In genomic region chr2:163592954-163593622, GRCh38 we compare ENCODE assay signal across 21 cellular contexts.
A peak's percentile ranks its signal among the peaks of the same experiment; 100 is the strongest.
DNase-seq lines count a peak whose midpoint lies in the region; TF ChIP-seq lines count a peak whose summit lies in the region.
"Had no signal": no experiment of that assay in that cellular context is flagged by ENCODE, and none has a peak within 500 bp of the region (broad histone marks: within the 10 kb centered on the region; RNA-seq: fewer than 3 reads in every experiment).

No MANE protein-coding gene starts in this region.

- H3K9me3 Mint-ChIP-seq in brain (no peaks in the 10 kb centered on the region), neural progenitor cell (no peaks in the 10 kb centered on the region)
- H3K9me3 Mint-ChIP-seq: CD4-positive, alpha-beta T cell had no signal

- DNase-seq in NCI-H748 (lab: John Stamatoyannopoulos, UW; ENCODE audit: unreplicated experiment) (peak; percentile 26), NCI-H748 treated with DMSO at 0.1 percent for 48 hours (lab: John Stamatoyannopoulos, UW) (no peak), NCI-H526 (lab: John Stamatoyannopoulos, UW) (peak; percentile 30 to 61), neural progenitor cell (ENCODE audit: low spot score) (peak; percentile 12), NCI-H187 treated with DMSO at 0.1 percent for 48 hours (lab: John Stamatoyannopoulos, UW) (no peak), GM10248 (ENCODE audit: extremely low spot score) (no peak)
- no peak for DNase-seq in activated CD4-positive, alpha-beta T cell treated with anti-CD3 and anti-CD28 coated beads, Interleukin-2, amount 50 U/mL, for 1 hour
- DNase-seq: ACHN; CD4-positive, alpha-beta T cell; COR-L47; DMS 273 treated with DMSO at 0.1 percent for 48 hours; DMS79 treated with DMSO at 0.1 percent for 48 hours; MG63; NCI-H1436; NCI-H1930; NCI-H226; NCI-H510A treated with DMSO at 0.1 percent for 48 hours; Peyer's patch had no signal

- H4K20me1 ChIP-seq in neural progenitor cell (ENCODE audit: low read depth), result no peaks in the 10 kb centered on the region
- H4K20me1 ChIP-seq: BLaER1 had no signal

- CTCF ChIA-PET in GM10248 (lab: Yijun Ruan, JAX), result interaction anchor here (1.1 to 3.1 kb wide), 4 partner anchors 9 to 34 kb away, joined by 3 to 13 read pairs (median 4); no protein-coding TSS in a partner anchor

- peak overlapping the region; percentile 30 for H3K4me2 ChIP-seq in neural progenitor cell
- H3K4me2 ChIP-seq: BLaER1 had no signal

- H3K4me3 Mint-ChIP-seq in brain, result peak overlapping the region in 1 of 5 experiments; percentile 10
- no peak overlapping the region for H3K4me3 Mint-ChIP-seq in neural progenitor cell
- H3K4me3 Mint-ChIP-seq: CD4-positive, alpha-beta T cell had no signal

- H3K36me3 Mint-ChIP-seq in brain, result no peaks in the 10 kb centered on the region
- H3K36me3 Mint-ChIP-seq in neural progenitor cell, result no peaks in the 10 kb centered on the region

- H3K79me2 ChIP-seq in neural progenitor cell (ENCODE audit: low read depth), result no peaks in the 10 kb centered on the region

- H3F3A ChIP-seq in neural progenitor cell (ENCODE audit: low read depth), result peaks cover 22% of the 10 kb centered on the region

- peak overlapping the region; percentile 41 for H3K27ac ChIP-seq in neural progenitor cell
- H3K27ac ChIP-seq: 22Rv1, BLaER1, Peyer's patch had no signal

- no peak overlapping the region for H3K4me3 ChIP-seq in neural progenitor cell
- H3K4me3 ChIP-seq: BLaER1, MG63, Peyer's patch had no signal

- H3K9me3 ChIP-seq in neural progenitor cell (ENCODE audit: low read depth), result no peaks in the 10 kb centered on the region
- H3K9me3 ChIP-seq: BLaER1, MG63, Peyer's patch had no signal

- no peak overlapping the region for H3K9ac ChIP-seq in neural progenitor cell
- H3K9ac ChIP-seq: BLaER1 had no signal

- H3K27ac Mint-ChIP-seq in brain, result peak overlapping the region; percentile 31 to 95 (median 74)
- H3K27ac Mint-ChIP-seq in neural progenitor cell, result peak overlapping the region; percentile 34
- H3K27ac Mint-ChIP-seq: CD4-positive, alpha-beta T cell had no signal

- TF ChIP-seq CTCF in brain (conservative IDR thresholded peaks at IDR 0.05) (no peak), neural progenitor cell (IDR thresholded peaks at IDR 0.05) (no peak), GM10248 (IDR thresholded peaks at IDR 0.05; ENCODE audit: control extremely low read depth, extremely low read depth, low read depth, missing control alignments) (no peak)

- H3K4me1 ChIP-seq in neural progenitor cell, result peaks cover 39% of the 10 kb centered on the region
- H3K4me1 ChIP-seq: BLaER1, Peyer's patch had no signal

- H2AFZ ChIP-seq in neural progenitor cell (replicated peaks), result no peak overlapping the region

- H3K27me3 ChIP-seq in neural progenitor cell, result no peaks in the 10 kb centered on the region
- H3K27me3 ChIP-seq: BLaER1, MG63, Peyer's patch had no signal

- POLR2A ChIA-PET in GM10248 (lab: Yijun Ruan, JAX), result no interaction called here

- H3K27me3 Mint-ChIP-seq in brain (no peaks in the 10 kb centered on the region), neural progenitor cell (ENCODE audit: insufficient read depth, low read depth) (no peaks in the 10 kb centered on the region)
- H3K27me3 Mint-ChIP-seq: CD4-positive, alpha-beta T cell had no signal

- peaks cover 63% of the 10 kb centered on the region for H3K4me1 Mint-ChIP-seq in brain
- peaks cover 39% of the 10 kb centered on the region for H3K4me1 Mint-ChIP-seq in neural progenitor cell

- H3K36me3 ChIP-seq in neural progenitor cell, result no peaks in the 10 kb centered on the region
- H3K36me3 ChIP-seq: BLaER1, MG63, Peyer's patch had no signal

Comparison
In these comparisons a context has a peak if more than half of its experiments do, and no peak if none do; other contexts are left out.
1. DNase-seq: peak in NCI-H748 (single experiment), NCI-H526 (2 of 2) and neural progenitor cell (single experiment); none in NCI-H748 treated with DMSO at 0.1 percent for 48 hours (single experiment), NCI-H187 treated with DMSO at 0.1 percent for 48 hours (single experiment), GM10248 (single experiment) and activated CD4-positive, alpha-beta T cell treated with anti-CD3 and anti-CD28 coated beads, Interleukin-2, amount 50 U/mL, for 1 hour (single experiment).